Comparison of ENCODE assay signal across 16 cellular contexts in genomic region chr10:119161680-119162079, GRCh38. TPM values are rescaled to one million over a fixed set of nuclear protein-coding genes. Genes with fewer than 3 reads are reported as not detected.
DNase-seq lines count a peak whose midpoint lies in the region; ATAC-seq and TF ChIP-seq lines count a peak whose summit lies in the region.
"Had no signal": no experiment of that assay in that cellular context is flagged by ENCODE, and none has a peak within 500 bp of the region (broad histone marks: within the 10 kb centered on the region; RNA-seq: fewer than 3 reads in every experiment).

No MANE protein-coding gene starts in this region.

- H3K9me3 Mint-ChIP-seq in nephron progenitor cell: no peaks in the 10 kb centered on the region
- H3K9me3 Mint-ChIP-seq: activated T-cell treated with anti-CD3 and anti-CD28 coated beads, Interleukin-2, amount 50 U/mL, for 4 hours had no signal

- peaks cover 56% of the 10 kb centered on the region for H3K4me1 Mint-ChIP-seq in nephron progenitor cell

- H3K36me3 Mint-ChIP-seq in nephron progenitor cell (ENCODE audit: low read depth): peaks cover 13% of the 10 kb centered on the region

- intact Hi-C loops in esophagus muscularis mucosa (cut with DNase I): no loop called here

- peak overlapping the region; percentile 85 for H3K27ac Mint-ChIP-seq in nephron progenitor cell

- TF ChIP-seq POLR2A in esophagus muscularis mucosa (IDR thresholded peaks at IDR 0.05; ENCODE audit: low read depth): no peak

- WGBS in esophagus muscularis mucosa: 62% methylated on average over 6 of the region's 6 CpGs

- H3K4me3 Mint-ChIP-seq in nephron progenitor cell: peak overlapping the region; percentile 30
- H3K4me3 Mint-ChIP-seq: activated T-cell treated with anti-CD3 and anti-CD28 coated beads, Interleukin-2, amount 50 U/mL, for 4 hours had no signal

- H3K27me3 Mint-ChIP-seq in nephron progenitor cell (ENCODE audit: low read depth, poor library complexity): peaks cover 4% of the 10 kb centered on the region

- peaks cover 11 to 39% (median 36%) of the 10 kb centered on the region in 4 donors for H3K36me3 ChIP-seq in esophagus muscularis mucosa

- peak overlapping the region; percentile 22 to 48 (median 36) for H3K27ac ChIP-seq in esophagus muscularis mucosa (replicated peaks in 1 of 4)
- H3K27ac ChIP-seq: BLaER1, heart right ventricle, SJSA1 had no signal

- H3K4me3 ChIP-seq in esophagus muscularis mucosa: no peak overlapping the region
- H3K4me3 ChIP-seq: BLaER1, heart right ventricle, SJSA1 had no signal

- no peaks in the 10 kb centered on the region for H3K9me3 ChIP-seq in esophagus muscularis mucosa
- H3K9me3 ChIP-seq: BLaER1, heart right ventricle, SJSA1 had no signal

- ATAC-seq in GM18519 (IDR thresholded peaks at IDR 0.05; ENCODE audit: low FRiP score, unreplicated experiment): no peak
- ATAC-seq in GM21515 (IDR thresholded peaks at IDR 0.05; ENCODE audit: unreplicated experiment): no peak
- ATAC-seq: activated T-cell treated with anti-CD3 and anti-CD28 coated beads, Interleukin-2, amount 50 U/mL, for 4 hours; heart right ventricle had no signal

- TF ChIP-seq EP300 in esophagus muscularis mucosa (IDR thresholded peaks at IDR 0.05): no peak

- H3K4me1 ChIP-seq in esophagus muscularis mucosa: peaks cover 12 to 36% (median 30%) of the 10 kb centered on the region in 4 donors

- DNase-seq in AG20443 (ENCODE audit: low spot score) (peak; percentile 42), OCI-M1 (lab: John Stamatoyannopoulos, UW) (peak; percentile 53), esophagus muscularis mucosa (ENCODE audit: extremely low spot score) (no peak), nephron progenitor cell (no peak), activated T-cell treated with anti-CD3 and anti-CD28 coated beads for 4 hours (no peak)
- no peak for DNase-seq in stimulated activated naive CD4-positive, alpha-beta T cell treated with Interleukin-2 at 50 U/mL for 16 hours (lab: John Stamatoyannopoulos, UW)
- DNase-seq: activated CD4-positive, CD25-positive, alpha-beta regulatory T cell; activated T-cell treated with anti-CD3 and anti-CD28 coated beads, Interleukin-2, amount 50 U/mL, for 4 hours; effector CD4-positive, alpha-beta T cell; heart right ventricle; NCI-H1436 treated with DMSO at 0.1 percent for 48 hours; stimulated activated CD4-positive, alpha-beta T cell treated with anti-CD3 and anti-CD28 coated beads, Interleukin-1b, Interleukin-23, amount 100 ng/mL, for 48 hours had no signal

- TF ChIP-seq CTCF in esophagus muscularis mucosa (IDR thresholded peaks at IDR 0.05) (peak in 2 of 3 experiments; percentile 19 to 39), nephron progenitor cell (IDR thresholded peaks at IDR 0.05) (no peak)

- no peaks in the 10 kb centered on the region for H3K27me3 ChIP-seq in esophagus muscularis mucosa
- H3K27me3 ChIP-seq: BLaER1, heart right ventricle, SJSA1 had no signal

RNA-seq across cellular contexts. Expression of gene SFXN4, which starts 3.8 kb away (rescaled TPM):
- total RNA-seq in esophagus muscularis mucosa: 10 to 100 TPM; 14.1 to 39.9 (median 17.8) TPM

RNA-seq across cellular contexts. Expression of gene PRDX3, which starts 16.9 kb away (rescaled TPM):
- 100 to 1,000 TPM; 128 to 195 (median 171) TPM for total RNA-seq in esophagus muscularis mucosa

RNA-seq across cellular contexts. Expression of gene GRK5, which starts 45.7 kb away (rescaled TPM):
- 10 to 100 TPM; 39.6 to 64.4 (median 50.7) TPM for total RNA-seq in esophagus muscularis mucosa

RNA-seq across cellular contexts. Expression of gene DENND10, which starts 57.8 kb away (rescaled TPM):
- 10 to 100 TPM; 19.1 to 23.7 (median 22.3) TPM for total RNA-seq in esophagus muscularis mucosa

Comparison
In these comparisons a context has a peak if more than half of its experiments do, and no peak if none do; other contexts are left out.
1. DNase-seq: peak in AG20443 (single experiment) and OCI-M1 (single experiment); none in esophagus muscularis mucosa (single experiment), nephron progenitor cell (single experiment), stimulated activated naive CD4-positive, alpha-beta T cell treated with Interleukin-2 at 50 U/mL for 16 hours (single experiment) and activated T-cell treated with anti-CD3 and anti-CD28 coated beads for 4 hours (single experiment).